Comparison of ENCODE assay signal across 21 cellular contexts in the genomic region with DNA sequence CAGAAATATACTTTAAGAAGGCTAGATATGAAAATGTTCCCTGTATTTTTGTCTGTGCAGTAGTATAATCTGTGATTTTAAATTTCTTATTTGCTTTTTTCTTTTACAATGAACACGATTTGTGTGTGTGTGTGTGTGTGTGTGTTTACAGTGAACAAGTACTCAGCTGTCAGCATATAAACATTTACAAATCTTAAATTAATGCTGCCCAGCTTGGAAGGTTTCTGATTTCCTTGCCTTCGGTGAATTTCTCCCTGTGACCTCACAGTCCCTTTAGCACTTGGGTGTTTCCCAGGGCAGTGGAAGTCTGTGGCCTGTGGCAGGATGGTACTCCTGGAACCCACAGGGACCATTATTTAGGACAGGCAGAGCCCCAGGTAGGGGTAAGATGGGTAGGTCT.
"Had no signal": no experiment of that assay in that cellular context is flagged by ENCODE, and none has a peak within 500 bp of the region (broad histone marks: within the 10 kb centered on the region; RNA-seq: fewer than 3 reads in every experiment).

No MANE protein-coding gene starts in this region.

- ATAC-seq: activated CD4-positive, CD25-positive, alpha-beta regulatory T cell treated with anti-CD3 and anti-CD28 coated beads, Interleukin-2, amount 50 U/mL, for 24 hours; activated CD8-positive, alpha-beta memory T cell treated with anti-CD3 and anti-CD28 coated beads, Interleukin-2, amount 10 ng/mL, durations not matched to agents 7 days and 5 days had no signal

- H3K4me3 ChIP-seq: adrenal gland, PC-9 had no signal

- H3K9me3 ChIP-seq: adrenal gland had no signal

- H3K27me3 ChIP-seq: adrenal gland had no signal

- DNase-seq: activated CD4-positive, alpha-beta T cell treated with anti-CD3 and anti-CD28 coated beads for 4 hours; activated CD4-positive, alpha-beta T cell treated with anti-CD3 and anti-CD28 coated beads, Interleukin-2, amount 50 U/mL, for 48 hours; activated CD8-positive, alpha-beta memory T cell treated with anti-CD3 and anti-CD28 coated beads, Interleukin-2, amount 10 ng/mL, durations not matched to agents 7 days and 5 days; activated naive CD4-positive, alpha-beta T cell treated with anti-CD3 and anti-CD28 coated beads, Interleukin-2, amount 50 U/mL, for 16 hours; activated naive CD8-positive, alpha-beta T cell treated with anti-CD3 and anti-CD28 coated beads, Interleukin-2, amount 10 ng/mL, durations not matched to agents 7 days and 5 days; activated T-cell treated with anti-CD3 and anti-CD28 coated beads, Interleukin-2, amount 50 U/mL, for 24 hours; adrenal gland; anterior cingulate cortex; cerebellar nuclear complex; MM.1S; NCI-H1105; NCI-H1436; NCI-H1694 treated with DMSO at 0.1 percent for 48 hours; NCI-H2029 treated with DMSO at 0.1 percent for 48 hours; NCI-H446; NCI-H524; SHP77 treated with DMSO at 0.1 percent for 48 hours had no signal

- H3K4me3 Mint-ChIP-seq: activated CD8-positive, alpha-beta memory T cell treated with anti-CD3 and anti-CD28 coated beads, Interleukin-2, amount 10 ng/mL, durations not matched to agents 7 days and 5 days; activated naive CD8-positive, alpha-beta T cell treated with anti-CD3 and anti-CD28 coated beads, Interleukin-2, amount 10 ng/mL, durations not matched to agents 7 days and 5 days; activated T-cell treated with anti-CD3 and anti-CD28 coated beads, Interleukin-2, amount 50 U/mL, for 24 hours; T-helper 1 cell treated with Interleukin-12 subunit alpha and Interleukin-12 subunit beta and Interleukin-4 antibody, amounts not matched to agents 30 μg/mL and 1 μg/mL, for 36 hours had no signal

- H3K27ac Mint-ChIP-seq: activated CD8-positive, alpha-beta memory T cell treated with anti-CD3 and anti-CD28 coated beads, Interleukin-2, amount 10 ng/mL, durations not matched to agents 7 days and 5 days; activated naive CD8-positive, alpha-beta T cell treated with anti-CD3 and anti-CD28 coated beads, Interleukin-2, amount 10 ng/mL, durations not matched to agents 7 days and 5 days; T-helper 1 cell treated with Interleukin-12 subunit alpha and Interleukin-12 subunit beta and Interleukin-4 antibody, amounts not matched to agents 30 μg/mL and 1 μg/mL, for 36 hours had no signal

- H3K36me3 ChIP-seq: adrenal gland had no signal

- H3K27me3 Mint-ChIP-seq: activated CD8-positive, alpha-beta memory T cell treated with anti-CD3 and anti-CD28 coated beads, Interleukin-2, amount 10 ng/mL, durations not matched to agents 7 days and 5 days; activated naive CD8-positive, alpha-beta T cell treated with anti-CD3 and anti-CD28 coated beads, Interleukin-2, amount 10 ng/mL, durations not matched to agents 7 days and 5 days; activated T-cell treated with anti-CD3 and anti-CD28 coated beads, Interleukin-2, amount 50 U/mL, for 24 hours had no signal

- H3K9ac ChIP-seq: KMS-11 had no signal

- H3K4me2 ChIP-seq: KMS-11, PC-9 had no signal

- H2AFZ ChIP-seq: PC-9 had no signal

- H3K27ac ChIP-seq: adrenal gland, KMS-11, PC-9 had no signal

- H3K36me3 Mint-ChIP-seq: activated naive CD8-positive, alpha-beta T cell treated with anti-CD3 and anti-CD28 coated beads, Interleukin-2, amount 10 ng/mL, durations not matched to agents 7 days and 5 days had no signal

- H3K9me3 Mint-ChIP-seq: activated naive CD8-positive, alpha-beta T cell treated with anti-CD3 and anti-CD28 coated beads, Interleukin-2, amount 10 ng/mL, durations not matched to agents 7 days and 5 days; activated T-cell treated with anti-CD3 and anti-CD28 coated beads, Interleukin-2, amount 50 U/mL, for 24 hours; T-helper 1 cell treated with Interleukin-12 subunit alpha and Interleukin-12 subunit beta and Interleukin-4 antibody, amounts not matched to agents 30 μg/mL and 1 μg/mL, for 36 hours had no signal
